ENCODE assay signal across 21 cellular contexts in genomic region chr15:84953136-84953535, GRCh38. TPM values are rescaled to one million over a fixed set of nuclear protein-coding genes. Genes with fewer than 3 reads are reported as not detected.
A peak's percentile ranks its signal among the peaks of the same experiment; 100 is the strongest.
DNase-seq lines count a peak whose midpoint lies in the region; ATAC-seq, FAIRE-seq and TF ChIP-seq lines count a peak whose summit lies in the region.
"Had no signal": no experiment of that assay in that cellular context is flagged by ENCODE, and none has a peak within 500 bp of the region (broad histone marks: within the 10 kb centered on the region; RNA-seq: fewer than 3 reads in every experiment).

No MANE protein-coding gene starts in this region.

- H3K36me3 ChIP-seq in bronchial epithelial cell (ENCODE audit: control insufficient read depth, insufficient read depth, low read length): no peaks in the 10 kb centered on the region
- H3K36me3 ChIP-seq: BE2C, HAP-1 had no signal

- FAIRE-seq in bronchial epithelial cell (lab: Jason Lieb, UNC): no peak
- FAIRE-seq: GM12878 had no signal

- no peak overlapping the region for H3K4me3 Mint-ChIP-seq in naive thymus-derived CD8-positive, alpha-beta T cell
- no peak overlapping the region for H3K4me3 Mint-ChIP-seq in endothelial cell (ENCODE audit: unreplicated experiment)
- H3K4me3 Mint-ChIP-seq: CD4-positive, CD25-positive, alpha-beta regulatory T cell had no signal

- peaks cover 4 to 11% (median 9%) of the 10 kb centered on the region in 4 donors for H3K4me1 Mint-ChIP-seq in naive thymus-derived CD8-positive, alpha-beta T cell
- peaks cover 24% of the 10 kb centered on the region for H3K4me1 Mint-ChIP-seq in endothelial cell (ENCODE audit: unreplicated experiment)

- H3K4me3 ChIP-seq in AG10803 (ENCODE audit: low read length) (no peak overlapping the region), bronchial epithelial cell (ENCODE audit: low read depth, low read length) (no peak overlapping the region)
- H3K4me3 ChIP-seq: GM12878, HAP-1 had no signal

- peak; percentile 19 for DNase-seq in AG10803 (ENCODE audit: low read depth)
- DNase-seq in LHCN-M2 (ENCODE audit: low read depth): peak; percentile 62
- peak; percentile 46 for DNase-seq in bronchial epithelial cell (ENCODE audit: low read depth)
- peak in 1 of 2 donors; percentile 56 for DNase-seq in foreskin keratinocyte
- no peak for DNase-seq in naive thymus-derived CD8-positive, alpha-beta T cell
- DNase-seq in activated naive CD4-positive, alpha-beta T cell treated with anti-CD3 and anti-CD28 coated beads, Interleukin-2, amount 50 U/mL, for 72 hours (ENCODE audit: low spot score in 2 of 2): no peak
- DNase-seq in endothelial cell (ENCODE audit: low spot score): no peak
- DNase-seq: 8988T; BE2C; CD4-positive, CD25-positive, alpha-beta regulatory T cell; COR-L47; KBM-7; MV-4-11; NCI-H187 treated with DMSO at 0.1 percent for 48 hours; NCI-H345; NCI-H524 treated with DMSO at 0.1 percent for 48 hours; RPMI8226; SHP77 treated with DMSO at 0.1 percent for 48 hours had no signal

- peak; percentile 16 for ATAC-seq in foreskin keratinocyte
- ATAC-seq in naive thymus-derived CD8-positive, alpha-beta T cell: no peak
- no peak for ATAC-seq in activated naive CD4-positive, alpha-beta T cell treated with anti-CD3 and anti-CD28 coated beads, Interleukin-2, amount 50 U/mL, for 72 hours
- ATAC-seq in HG03521 (IDR thresholded peaks at IDR 0.05; ENCODE audit: unreplicated experiment): no peak
- ATAC-seq: GM12878 had no signal

- POLR2A ChIA-PET in naive thymus-derived CD8-positive, alpha-beta T cell (lab: Charles Lee): no interaction called here

- no peaks in the 10 kb centered on the region for H3K4me1 ChIP-seq in foreskin keratinocyte
- H3K4me1 ChIP-seq: BE2C had no signal

- no peaks in the 10 kb centered on the region for H3K27me3 ChIP-seq in bronchial epithelial cell (ENCODE audit: control insufficient read depth, insufficient read depth, low read length)
- H3K27me3 ChIP-seq in foreskin keratinocyte: no peaks in the 10 kb centered on the region
- H3K27me3 ChIP-seq: BE2C had no signal

- H3K27ac ChIP-seq in foreskin keratinocyte: no peak overlapping the region

- H3K27me3 Mint-ChIP-seq in naive thymus-derived CD8-positive, alpha-beta T cell: peaks cover 7 to 23% (median 15%) of the 10 kb centered on the region in 5 donors
- H3K27me3 Mint-ChIP-seq in endothelial cell (ENCODE audit: unreplicated experiment): no peaks in the 10 kb centered on the region

- no peaks in the 10 kb centered on the region for H3K36me3 Mint-ChIP-seq in naive thymus-derived CD8-positive, alpha-beta T cell
- H3K36me3 Mint-ChIP-seq in activated naive CD4-positive, alpha-beta T cell treated with anti-CD3 and anti-CD28 coated beads, Interleukin-2, amount 50 U/mL, for 72 hours: no peaks in the 10 kb centered on the region
- H3K36me3 Mint-ChIP-seq in endothelial cell (ENCODE audit: low read depth, unreplicated experiment): no peaks in the 10 kb centered on the region
- H3K36me3 Mint-ChIP-seq: CD4-positive, CD25-positive, alpha-beta regulatory T cell had no signal

- TF ChIP-seq CTCF in AG10803 (conservative IDR thresholded peaks at IDR 0.05; ENCODE audit: low read length): no peak
- no peak for TF ChIP-seq CTCF in bronchial epithelial cell (IDR thresholded peaks at IDR 0.05; ENCODE audit: insufficient read depth, low read length, severe bottlenecking)
- TF ChIP-seq CTCF in foreskin keratinocyte (conservative IDR thresholded peaks at IDR 0.05): no peak
- TF ChIP-seq CTCF in endothelial cell (IDR thresholded peaks at IDR 0.05; ENCODE audit: unreplicated experiment): no peak

- no peak overlapping the region for H3K27ac Mint-ChIP-seq in naive thymus-derived CD8-positive, alpha-beta T cell
- H3K27ac Mint-ChIP-seq in activated naive CD4-positive, alpha-beta T cell treated with anti-CD3 and anti-CD28 coated beads, Interleukin-2, amount 50 U/mL, for 72 hours: no peak overlapping the region
- no peak overlapping the region for H3K27ac Mint-ChIP-seq in endothelial cell (ENCODE audit: unreplicated experiment)
- H3K27ac Mint-ChIP-seq: CD4-positive, CD25-positive, alpha-beta regulatory T cell had no signal

- H3K9me3 Mint-ChIP-seq in naive thymus-derived CD8-positive, alpha-beta T cell: no peaks in the 10 kb centered on the region
- H3K9me3 Mint-ChIP-seq in activated naive CD4-positive, alpha-beta T cell treated with anti-CD3 and anti-CD28 coated beads, Interleukin-2, amount 50 U/mL, for 72 hours: no peaks in the 10 kb centered on the region
- H3K9me3 Mint-ChIP-seq in endothelial cell (ENCODE audit: unreplicated experiment): no peaks in the 10 kb centered on the region

RNA-seq across cellular contexts. Expression of gene PDE8A, which starts 28.5 kb away (rescaled TPM):
- total RNA-seq in LHCN-M2 (2014; rRNA removed): 12.5 and 13.0 TPM in 2 replicates
- 4.1 TPM for polyA plus RNA-seq in LHCN-M2 (2012)
- 11.6 and 17.0 TPM in 2 replicates for total RNA-seq in bronchial epithelial cell
- total RNA-seq in foreskin keratinocyte: 11.7 and 12.1 TPM in 2 replicates
- 5.2 and 6.2 TPM in 2 replicates for polyA plus RNA-seq in foreskin keratinocyte
- total RNA-seq in naive thymus-derived CD8-positive, alpha-beta T cell: 10 to 100 TPM; 24.7 to 32.3 TPM
- 1 to 10 TPM in 1 of 3 donors, under 1 TPM in 2; 0.90 to 3.0 (median 0.93) TPM for polyA plus RNA-seq in naive thymus-derived CD8-positive, alpha-beta T cell
- 10 to 100 TPM; 29.3 to 53.5 TPM for total RNA-seq in activated naive CD4-positive, alpha-beta T cell treated with anti-CD3 and anti-CD28 coated beads, Interleukin-2, amount 50 U/mL, for 72 hours
- total RNA-seq in endothelial cell (ENCODE audit: unreplicated experiment): 43.4 TPM

Comparison
In these comparisons a context has a peak if more than half of its experiments do, and no peak if none do; other contexts are left out.
1. DNase-seq: peak in AG10803 (single experiment), LHCN-M2 (single experiment) and bronchial epithelial cell (single experiment); none in naive thymus-derived CD8-positive, alpha-beta T cell (0 of 10), activated naive CD4-positive, alpha-beta T cell treated with anti-CD3 and anti-CD28 coated beads, Interleukin-2, amount 50 U/mL, for 72 hours (0 of 2) and endothelial cell (single experiment).